8 cellular contexts compared by ENCODE assay signal in genomic region chr4:120517966-120518365, GRCh38.
DNase-seq lines count a peak whose midpoint lies in the region; ATAC-seq and TF ChIP-seq lines count a peak whose summit lies in the region.

No MANE protein-coding gene starts in this region.

- DNase-seq in PC-9 (peak; percentile 51 to 55), foreskin fibroblast (peak; percentile 63 to 81), gastrocnemius medialis (peak in 1 of 2 donors; percentile 28), DMS79 treated with DMSO at 0.1 percent for 48 hours (lab: John Stamatoyannopoulos, UW) (no peak)
- DNase-seq in activated naive CD8-positive, alpha-beta T cell treated with anti-CD3 and anti-CD28 coated beads, Interleukin-2, amount 50 U/mL, for 24 hours = no peak

- no peak overlapping the region for H3K27ac Mint-ChIP-seq in activated naive CD8-positive, alpha-beta T cell treated with anti-CD3 and anti-CD28 coated beads, Interleukin-2, amount 50 U/mL, for 24 hours

- peak; percentile 51 for ATAC-seq in GM19324 (IDR thresholded peaks at IDR 0.05; ENCODE audit: low FRiP score, unreplicated experiment)
- ATAC-seq in gastrocnemius medialis = peak; percentile 58 to 87
- ATAC-seq in GM18520 (IDR thresholded peaks at IDR 0.05; ENCODE audit: unreplicated experiment) = no peak
- ATAC-seq in GM21423 (IDR thresholded peaks at IDR 0.05; ENCODE audit: unreplicated experiment) = no peak
- ATAC-seq in activated naive CD8-positive, alpha-beta T cell treated with anti-CD3 and anti-CD28 coated beads, Interleukin-2, amount 50 U/mL, for 24 hours = no peak

- H4K20me1 ChIP-seq in PC-9 (ENCODE audit: insufficient read depth) = no peaks in the 10 kb centered on the region

- peak overlapping the region; percentile 70; the same call in 1 of the 2 replicates for H2AFZ ChIP-seq in PC-9

- H3K9me3 Mint-ChIP-seq in activated naive CD8-positive, alpha-beta T cell treated with anti-CD3 and anti-CD28 coated beads, Interleukin-2, amount 50 U/mL, for 24 hours = no peaks in the 10 kb centered on the region

- intact Hi-C loops in PC-9 (cut with micrococcal nuclease; ENCODE audit: unreplicated experiment) (no loop called here), gastrocnemius medialis (cut with DNase I; ENCODE audit: low total_unique reads) (no loop called here)

- H3K79me2 ChIP-seq in PC-9 (ENCODE audit: low read depth) = no peaks in the 10 kb centered on the region

- H3K36me3 ChIP-seq in PC-9 (ENCODE audit: low read depth) = no peaks in the 10 kb centered on the region
- no peaks in the 10 kb centered on the region for H3K36me3 ChIP-seq in gastrocnemius medialis

- no peaks in the 10 kb centered on the region for H3K9me2 ChIP-seq in PC-9 (ENCODE audit: insufficient read depth)

- no peaks in the 10 kb centered on the region for H3K9me3 ChIP-seq in PC-9 (ENCODE audit: insufficient read depth, low read depth)
- no peaks in the 10 kb centered on the region for H3K9me3 ChIP-seq in gastrocnemius medialis

- H3K4me1 Mint-ChIP-seq in activated naive CD8-positive, alpha-beta T cell treated with anti-CD3 and anti-CD28 coated beads, Interleukin-2, amount 50 U/mL, for 24 hours = no peaks in the 10 kb centered on the region

- H3K27me3 Mint-ChIP-seq in activated naive CD8-positive, alpha-beta T cell treated with anti-CD3 and anti-CD28 coated beads, Interleukin-2, amount 50 U/mL, for 24 hours = peaks cover 2% of the 10 kb centered on the region

- POLR2A ChIA-PET in PC-9 (lab: Charles Lee; ENCODE audit: unreplicated experiment) = no interaction called here

- H3K27ac ChIP-seq in PC-9 (no peak overlapping the region), gastrocnemius medialis (no peak overlapping the region)

- in situ Hi-C loops in gastrocnemius medialis (cut with MboI; ENCODE audit: low sequenced_read_pairs in 4 of 4) = no loop called here

- H3K4me3 ChIP-seq in PC-9 (peak overlapping the region; percentile 44; the same call in 1 of the 2 replicates), foreskin fibroblast (ENCODE audit: low read depth in 1 of 2, low read length in 2 of 2) (peak overlapping the region; percentile 18 to 32), gastrocnemius medialis (no peak overlapping the region)

- no peak for TF ChIP-seq CTCF in PC-9 (conservative IDR thresholded peaks at IDR 0.05)
- no peak for TF ChIP-seq CTCF in foreskin fibroblast (IDR thresholded peaks at IDR 0.05; ENCODE audit: low read depth, low read length)
- no peak for TF ChIP-seq CTCF in gastrocnemius medialis (IDR thresholded peaks at IDR 0.05 in 4 of 5, conservative IDR thresholded peaks at IDR 0.05 in 1 of 5)

- no peak overlapping the region for H3K4me3 Mint-ChIP-seq in activated naive CD8-positive, alpha-beta T cell treated with anti-CD3 and anti-CD28 coated beads, Interleukin-2, amount 50 U/mL, for 24 hours

- CTCF ChIA-PET in PC-9 (lab: Charles Lee) = no interaction called here

- H3K4me2 ChIP-seq in PC-9 = peak overlapping the region; percentile 45

- BruUV-seq in PC-9 (replicated peaks; lab: Mats Ljungman, UMichigan) = no TSS peak

- TF ChIP-seq POLR2A in gastrocnemius medialis (IDR thresholded peaks at IDR 0.05) = no peak

- H3K4me1 ChIP-seq in PC-9 (replicated peaks; ENCODE audit: insufficient read depth) (no peaks in the 10 kb centered on the region), gastrocnemius medialis (no peaks in the 10 kb centered on the region)

- H3F3A ChIP-seq in PC-9 (ENCODE audit: insufficient read depth, low read depth) = no peaks in the 10 kb centered on the region

- H3K27me3 ChIP-seq in PC-9 (ENCODE audit: insufficient read depth, low read depth) = no peaks in the 10 kb centered on the region
- H3K27me3 ChIP-seq in gastrocnemius medialis = no peaks in the 10 kb centered on the region

- H3K36me3 Mint-ChIP-seq in activated naive CD8-positive, alpha-beta T cell treated with anti-CD3 and anti-CD28 coated beads, Interleukin-2, amount 50 U/mL, for 24 hours (ENCODE audit: low read depth) = no peaks in the 10 kb centered on the region

Comparison
In these comparisons a context has a peak if more than half of its experiments do, and no peak if none do; other contexts are left out.
1. ATAC-seq: peak in GM19324 (single experiment) and gastrocnemius medialis (2 of 2); none in GM18520 (single experiment), GM21423 (single experiment) and activated naive CD8-positive, alpha-beta T cell treated with anti-CD3 and anti-CD28 coated beads, Interleukin-2, amount 50 U/mL, for 24 hours (single experiment).
2. DNase-seq: peak in PC-9 (2 of 2) and foreskin fibroblast (2 of 2); none in DMS79 treated with DMSO at 0.1 percent for 48 hours (single experiment) and activated naive CD8-positive, alpha-beta T cell treated with anti-CD3 and anti-CD28 coated beads, Interleukin-2, amount 50 U/mL, for 24 hours (single experiment).
3. H3K4me3 ChIP-seq: peak in PC-9 (single experiment) and foreskin fibroblast (2 of 2); none in gastrocnemius medialis (0 of 4).